Comparison of ENCODE assay signal across 9 cellular contexts in genomic region chr5:112174959-112175594, GRCh38.
DNase-seq lines count a peak whose midpoint lies in the region; ATAC-seq lines count a peak whose summit lies in the region.
"Had no signal": no experiment of that assay in that cellular context is flagged by ENCODE, and none has a peak within 500 bp of the region (broad histone marks: within the 10 kb centered on the region; RNA-seq: fewer than 3 reads in every experiment).

No MANE protein-coding gene starts in this region.

- H3K4me1 ChIP-seq in right cardiac atrium (ENCODE audit: control insufficient read depth, insufficient read depth, low read length) (no peaks in the 10 kb centered on the region), skeletal muscle satellite cell (ENCODE audit: control insufficient read depth, insufficient read depth, low read length) (no peaks in the 10 kb centered on the region)

- H3K27me3 ChIP-seq in right cardiac atrium (ENCODE audit: control insufficient read depth, insufficient read depth): no peaks in the 10 kb centered on the region
- no peaks in the 10 kb centered on the region for H3K27me3 ChIP-seq in skeletal muscle satellite cell (ENCODE audit: control insufficient read depth, insufficient read depth, low read length)

- H3K9ac ChIP-seq in skeletal muscle satellite cell (ENCODE audit: low read depth, low read length): no peak overlapping the region

- peaks cover 13% of the 10 kb centered on the region for H3K27me3 Mint-ChIP-seq in activated naive CD8-positive, alpha-beta T cell treated with anti-CD3 and anti-CD28 coated beads, Interleukin-2, amount 50 U/mL, for 24 hours

- intact Hi-C loops in right cardiac atrium (cut with DNase I): loop anchor here in 3 of 4 donors (2.0 to 10.0 kb wide), 3 partner anchors 246 to 350 kb away; no protein-coding TSS in a partner anchor

- no peaks in the 10 kb centered on the region for H3K36me3 ChIP-seq in skeletal muscle satellite cell (ENCODE audit: insufficient read depth, low read length)

- H3K9me3 ChIP-seq in right cardiac atrium (ENCODE audit: control insufficient read depth, low read length) (no peaks in the 10 kb centered on the region), skeletal muscle satellite cell (replicated peaks; ENCODE audit: low read length) (no peaks in the 10 kb centered on the region)

- H3K4me3 ChIP-seq in right cardiac atrium (ENCODE audit: low read length) (no peak overlapping the region), skeletal muscle satellite cell (ENCODE audit: low read length) (no peak overlapping the region)

- H3K27ac Mint-ChIP-seq in activated naive CD8-positive, alpha-beta T cell treated with anti-CD3 and anti-CD28 coated beads, Interleukin-2, amount 50 U/mL, for 24 hours: no peak overlapping the region
- H3K27ac Mint-ChIP-seq: activated naive CD8-positive, alpha-beta T cell had no signal

- 33% methylated on average over 8 of the region's 8 CpGs for WGBS in right cardiac atrium

- no peaks in the 10 kb centered on the region for H3K36me3 Mint-ChIP-seq in activated naive CD8-positive, alpha-beta T cell treated with anti-CD3 and anti-CD28 coated beads, Interleukin-2, amount 50 U/mL, for 24 hours (ENCODE audit: low read depth)
- H3K36me3 Mint-ChIP-seq: activated naive CD8-positive, alpha-beta T cell had no signal

- H3K4me3 Mint-ChIP-seq in activated naive CD8-positive, alpha-beta T cell treated with anti-CD3 and anti-CD28 coated beads, Interleukin-2, amount 50 U/mL, for 24 hours: no peak overlapping the region
- H3K4me3 Mint-ChIP-seq: activated naive CD8-positive, alpha-beta T cell had no signal

- H3K4me2 ChIP-seq in skeletal muscle satellite cell (ENCODE audit: low read length): peak overlapping the region; percentile 43

- ATAC-seq in GM21360 (IDR thresholded peaks at IDR 0.05; ENCODE audit: unreplicated experiment) (peak; percentile 83), HG03565 (IDR thresholded peaks at IDR 0.05; ENCODE audit: unreplicated experiment) (peak; percentile 63), right cardiac atrium (peak; percentile 71 to 78)
- ATAC-seq in activated naive CD8-positive, alpha-beta T cell treated with anti-CD3 and anti-CD28 coated beads, Interleukin-2, amount 50 U/mL, for 24 hours: peak; percentile 69

- H3K9me3 Mint-ChIP-seq in activated naive CD8-positive, alpha-beta T cell treated with anti-CD3 and anti-CD28 coated beads, Interleukin-2, amount 50 U/mL, for 24 hours: no peaks in the 10 kb centered on the region

- no peaks in the 10 kb centered on the region for H3K4me1 Mint-ChIP-seq in activated naive CD8-positive, alpha-beta T cell treated with anti-CD3 and anti-CD28 coated beads, Interleukin-2, amount 50 U/mL, for 24 hours

- no peak overlapping the region for H3K27ac ChIP-seq in right cardiac atrium (ENCODE audit: low read length)

- DNase-seq in EL (peak; percentile 60), NCI-H82 (lab: John Stamatoyannopoulos, UW) (peak; percentile 81), right cardiac atrium (peak in 2 of 3 donors; percentile 21 to 44), cerebellum (ENCODE audit: low spot score) (no peak)
- DNase-seq in activated naive CD8-positive, alpha-beta T cell treated with anti-CD3 and anti-CD28 coated beads, Interleukin-2, amount 50 U/mL, for 24 hours: no peak

Comparison
In these comparisons a context has a peak if more than half of its experiments do, and no peak if none do; other contexts are left out.
1. DNase-seq: peak in EL (single experiment), NCI-H82 (single experiment) and right cardiac atrium (2 of 3); none in activated naive CD8-positive, alpha-beta T cell treated with anti-CD3 and anti-CD28 coated beads, Interleukin-2, amount 50 U/mL, for 24 hours (single experiment) and cerebellum (single experiment).
2. Peak in every context shown above with its lines, with median percentiles within 50 percentile points of each other: ATAC-seq.